In genomic region chr4:100087743-100088142, GRCh38 we compare ENCODE assay signal across 21 cellular contexts.
DNase-seq lines count a peak whose midpoint lies in the region; ATAC-seq and TF ChIP-seq lines count a peak whose summit lies in the region.
"Had no signal": no experiment of that assay in that cellular context is flagged by ENCODE, and none has a peak within 500 bp of the region (broad histone marks: within the 10 kb centered on the region; RNA-seq: fewer than 3 reads in every experiment).

No MANE protein-coding gene starts in this region.

- peak overlapping the region; percentile 76 for H3K4me2 ChIP-seq in PC-3 (ENCODE audit: low read length)
- no peak overlapping the region for H3K4me2 ChIP-seq in trophoblast cell (ENCODE audit: low read length)

- H2AFZ ChIP-seq in PC-3 (ENCODE audit: low read length) = peak overlapping the region; percentile 74
- H2AFZ ChIP-seq in trophoblast cell (ENCODE audit: insufficient read depth, low read length, poor library complexity) = no peak overlapping the region

- WGBS in trophoblast cell (ENCODE audit: extremely low coverage, insufficient coverage, insufficient read length) = no CpG with 5 or more reads among the region's 3 CpGs

- H4K20me1 ChIP-seq in PC-3 (ENCODE audit: low read length) = no peaks in the 10 kb centered on the region

- H3K9me3 ChIP-seq in PC-3 (ENCODE audit: low read length) (no peaks in the 10 kb centered on the region), trophoblast cell (ENCODE audit: insufficient read depth, low read depth, low read length) (no peaks in the 10 kb centered on the region)

- H3K79me2 ChIP-seq in PC-3 (ENCODE audit: low read length) = no peaks in the 10 kb centered on the region
- H3K79me2 ChIP-seq in trophoblast cell (ENCODE audit: control insufficient read depth, insufficient read depth, low read length, poor library complexity) = no peaks in the 10 kb centered on the region

- H3K18ac ChIP-seq in trophoblast cell (ENCODE audit: low read length) = no peak overlapping the region

- no peak overlapping the region for H2AK5ac ChIP-seq in trophoblast cell (ENCODE audit: low read length)

- DNase-seq in AG10803 (ENCODE audit: low read depth) = peak; percentile 35
- peak; percentile 27 for DNase-seq in PC-3
- DNase-seq in fibroblast of mammary gland (ENCODE audit: low read depth) = peak; percentile 55
- DNase-seq in trophoblast cell = peak; percentile 19 to 42
- no peak for DNase-seq in DMS153 (lab: John Stamatoyannopoulos, UW)
- no peak for DNase-seq in NCI-H1417 (lab: John Stamatoyannopoulos, UW)
- DNase-seq in NCI-H774 (lab: John Stamatoyannopoulos, UW) = no peak
- DNase-seq: activated CD4-positive, alpha-beta T cell treated with anti-CD3 and anti-CD28 coated beads for 4 hours; activated naive CD8-positive, alpha-beta T cell treated with anti-CD3 and anti-CD28 coated beads, Interleukin-2, amount 10 ng/mL, durations not matched to agents 7 days and 5 days; CD4-positive, CD25-positive, alpha-beta regulatory T cell; DMS 273 treated with DMSO at 0.1 percent for 48 hours; H9; Kasumi-1; naive thymus-derived CD8-positive, alpha-beta T cell; NCI-H1092 treated with DMSO at 0.1 percent for 48 hours; NCI-H2081; NCI-H446; NK-92 treated with Interleukin-12 subunit alpha and Interleukin-12 subunit beta, amount 100 ng/mL, for 24 hours; retina; stimulated activated CD8-positive, alpha-beta memory T cell treated with anti-CD3 and anti-CD28 coated beads, Interleukin-4, amount 100 ng/mL, for 48 hours had no signal

- H3K36me3 ChIP-seq in PC-3 (ENCODE audit: low read depth, low read length) (no peaks in the 10 kb centered on the region), trophoblast cell (ENCODE audit: control insufficient read depth in 1 of 2, insufficient read depth in 2 of 2, low read length in 2 of 2) (no peaks in the 10 kb centered on the region)

- BruUV-seq in PC-3 (replicated peaks; lab: Mats Ljungman, UMichigan) = no TSS peak

- H3K4me1 ChIP-seq in PC-3 (ENCODE audit: insufficient read depth, low read length) (peaks cover 21% of the 10 kb centered on the region), trophoblast cell (ENCODE audit: control insufficient read depth in 1 of 2, insufficient read depth in 2 of 2, low read length in 2 of 2) (peaks cover 5 to 6% of the 10 kb centered on the region in 2 experiments)

- intact Hi-C loops in PC-3 (cut with micrococcal nuclease) = no loop called here

- ATAC-seq in PC-3 (no peak), HG03469 (IDR thresholded peaks at IDR 0.05; ENCODE audit: unreplicated experiment) (no peak)
- ATAC-seq: naive thymus-derived CD8-positive, alpha-beta T cell had no signal

- H3K9ac ChIP-seq in PC-3 (ENCODE audit: low read length) (peak overlapping the region; percentile 51; the same call in 1 of the 2 replicates), trophoblast cell (ENCODE audit: low read length) (no peak overlapping the region)

- no peak overlapping the region for H3K4ac ChIP-seq in trophoblast cell (ENCODE audit: low read depth, low read length)

- H4K12ac ChIP-seq in trophoblast cell (ENCODE audit: low read depth, low read length) = no peak overlapping the region

- H4K91ac ChIP-seq in trophoblast cell (ENCODE audit: low read depth, low read length) = no peak overlapping the region

- peak overlapping the region; percentile 87 for H2BK12ac ChIP-seq in trophoblast cell (ENCODE audit: low read length)

- TF ChIP-seq CTCF in AG10803 (conservative IDR thresholded peaks at IDR 0.05; ENCODE audit: low read length) = no peak
- TF ChIP-seq CTCF in PC-3 (conservative IDR thresholded peaks at IDR 0.05; ENCODE audit: low read depth, low read length) = no peak
- no peak for TF ChIP-seq CTCF in fibroblast of mammary gland (conservative IDR thresholded peaks at IDR 0.05; ENCODE audit: control insufficient read depth, insufficient read depth, low read depth, low read length)

- peak overlapping the region; percentile 85 for H3K27ac ChIP-seq in PC-3 (ENCODE audit: low read length)
- H3K27ac ChIP-seq in trophoblast cell (ENCODE audit: low read depth, low read length) = no peak overlapping the region

- H3K27me3 ChIP-seq in PC-3 (ENCODE audit: low read length) = no peaks in the 10 kb centered on the region
- no peaks in the 10 kb centered on the region for H3K27me3 ChIP-seq in trophoblast cell (ENCODE audit: insufficient read depth, low read length)

- POLR2A ChIA-PET in PC-3 (lab: Charles Lee; ENCODE audit: unreplicated experiment) = no interaction called here

- H2BK120ac ChIP-seq in trophoblast cell (ENCODE audit: insufficient read depth, low read length, poor library complexity) = no peak overlapping the region

- no peaks in the 10 kb centered on the region for H3K9me2 ChIP-seq in PC-3 (replicated peaks; ENCODE audit: low read length)

- H4K8ac ChIP-seq in trophoblast cell (ENCODE audit: low read depth, low read length) = no peak overlapping the region

- CTCF ChIA-PET in PC-3 (lab: Charles Lee) = no interaction called here

- no peak overlapping the region for H2BK5ac ChIP-seq in trophoblast cell (ENCODE audit: low read depth, low read length, poor library complexity)

- peaks cover 2% of the 10 kb centered on the region for H3K79me1 ChIP-seq in trophoblast cell (ENCODE audit: low read length)

- H3K23ac ChIP-seq in trophoblast cell (ENCODE audit: low read length) = no peak overlapping the region

- H3K14ac ChIP-seq in trophoblast cell (ENCODE audit: low read length) = peak overlapping the region; percentile 46

- H3F3A ChIP-seq in PC-3 (ENCODE audit: low read length, unreplicated experiment) = no peaks in the 10 kb centered on the region

- H3K4me3 ChIP-seq in AG10803 (ENCODE audit: low read length) = no peak overlapping the region
- H3K4me3 ChIP-seq in PC-3 (ENCODE audit: low read length) = peak overlapping the region; percentile 20; the same call in 1 of the 2 replicates
- H3K4me3 ChIP-seq in fibroblast of mammary gland (ENCODE audit: control insufficient read depth, low read depth, low read length) = no peak overlapping the region
- H3K4me3 ChIP-seq in trophoblast cell (ENCODE audit: low read depth, low read length) = no peak overlapping the region

Comparison
In these comparisons a context has a peak if more than half of its experiments do, and no peak if none do; other contexts are left out.
1. DNase-seq: peak in AG10803 (single experiment), PC-3 (single experiment), fibroblast of mammary gland (single experiment) and trophoblast cell (2 of 2); none in DMS153 (single experiment), NCI-H1417 (0 of 3) and NCI-H774 (single experiment).